Comparison of ENCODE assay signal across 36 cellular contexts in the genomic region with DNA sequence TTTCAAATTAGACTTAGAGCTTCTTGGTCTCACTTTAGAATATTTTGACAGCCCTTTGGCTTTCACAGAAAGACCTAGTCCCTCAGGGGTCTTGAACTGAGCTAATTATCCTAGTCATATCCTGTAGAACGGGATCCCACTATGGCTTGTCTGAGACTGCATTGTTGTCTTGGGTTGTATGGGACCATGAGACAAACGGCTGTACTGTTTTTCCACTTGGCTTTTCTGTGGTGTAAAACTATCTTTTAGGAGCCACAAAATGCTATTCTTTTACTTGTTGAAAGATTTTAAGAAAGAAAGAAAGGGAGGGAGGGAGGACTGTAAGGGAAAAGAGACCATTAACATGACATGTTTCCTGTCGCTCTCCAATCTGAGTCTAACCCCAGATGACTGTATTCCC.
"Had no signal": no experiment of that assay in that cellular context is flagged by ENCODE, and none has a peak within 500 bp of the region (broad histone marks: within the 10 kb centered on the region; RNA-seq: fewer than 3 reads in every experiment).

No MANE protein-coding gene starts in this region.

- H3K9me3 Mint-ChIP-seq: activated CD4-positive, alpha-beta memory T cell treated with anti-CD3 and anti-CD28 coated beads, Interleukin-2, amount 10 ng/mL, durations not matched to agents 7 days and 5 days; activated CD4-positive, alpha-beta T cell treated with anti-CD3 and anti-CD28 coated beads, Interleukin-2, amount 10 ng/mL, durations not matched to agents 7 days and 5 days; activated naive CD4-positive, alpha-beta T cell treated with anti-CD3 and anti-CD28 coated beads for 36 hours; activated naive CD8-positive, alpha-beta T cell treated with anti-CD3 and anti-CD28 coated beads for 36 hours; activated T-cell treated with anti-CD3 and anti-CD28 coated beads, Interleukin-2, amount 50 U/mL, for 24 hours; activated T-cell treated with anti-CD3 and anti-CD28 coated beads, Interleukin-2, amount 50 U/mL, for 72 hours; activated T-helper 1 cell treated with anti-CD3 and anti-CD28 coated beads, Interleukin-12 subunit alpha, Interleukin-12 subunit beta, Interleukin-2, Interleukin-4 antibody, amounts not matched to agents 30 ng/mL and 10 ng/mL and 1 ng/mL, durations not matched to agents 14 hours and 24 hours and 36 hours; activated T-helper 17 cell treated with anti-CD3 and anti-CD28 coated beads, Interleukin-2, amount 50 U/mL, for 72 hours; T-helper 1 cell treated with Interleukin-12 subunit alpha and Interleukin-12 subunit beta and Interleukin-4 antibody, amounts not matched to agents 30 μg/mL and 1 μg/mL, for 36 hours; T-helper 2 cell treated with Interferon-gamma antibody and Interleukin-4, amounts not matched to agents 5 μg/mL and 100 μg/mL, for 36 hours; WTC11 had no signal

- H3K27ac ChIP-seq: adrenal gland, body of pancreas, brain microvascular endothelial cell, breast epithelium, WERI-Rb-1 had no signal

- H3K4me3 ChIP-seq: adrenal gland, body of pancreas, breast epithelium had no signal

- H3K36me3 Mint-ChIP-seq: activated CD8-positive, alpha-beta memory T cell treated with anti-CD3 and anti-CD28 coated beads, Interleukin-2, amount 10 ng/mL, durations not matched to agents 7 days and 5 days; activated naive CD8-positive, alpha-beta T cell treated with anti-CD3 and anti-CD28 coated beads for 36 hours; WTC11 had no signal

- H3K4me3 Mint-ChIP-seq: activated CD4-positive, alpha-beta memory T cell treated with anti-CD3 and anti-CD28 coated beads, Interleukin-2, amount 10 ng/mL, durations not matched to agents 7 days and 5 days; activated CD4-positive, alpha-beta T cell treated with anti-CD3 and anti-CD28 coated beads for 36 hours; activated CD4-positive, alpha-beta T cell treated with anti-CD3 and anti-CD28 coated beads, Interleukin-2, amount 10 ng/mL, durations not matched to agents 7 days and 5 days; activated CD8-positive, alpha-beta memory T cell treated with anti-CD3 and anti-CD28 coated beads, Interleukin-2, amount 10 ng/mL, durations not matched to agents 7 days and 5 days; activated CD8-positive, alpha-beta T cell treated with anti-CD3 and anti-CD28 coated beads, Interleukin-2, amount 10 ng/mL, durations not matched to agents 7 days and 5 days; activated naive CD4-positive, alpha-beta T cell treated with anti-CD3 and anti-CD28 coated beads for 36 hours; activated naive CD8-positive, alpha-beta T cell treated with anti-CD3 and anti-CD28 coated beads for 36 hours; activated T-cell treated with anti-CD3 and anti-CD28 coated beads, Interleukin-2, amount 50 U/mL, for 24 hours; activated T-cell treated with anti-CD3 and anti-CD28 coated beads, Interleukin-2, amount 50 U/mL, for 72 hours; activated T-helper 1 cell treated with anti-CD3 and anti-CD28 coated beads, Interleukin-12 subunit alpha, Interleukin-12 subunit beta, Interleukin-2, Interleukin-4 antibody, amounts not matched to agents 30 ng/mL and 10 ng/mL and 1 ng/mL, durations not matched to agents 14 hours and 24 hours and 36 hours; activated T-helper 17 cell treated with anti-CD3 and anti-CD28 coated beads, Interleukin-2, amount 50 U/mL, for 72 hours; T-helper 1 cell treated with Interleukin-12 subunit alpha and Interleukin-12 subunit beta and Interleukin-4 antibody, amounts not matched to agents 30 μg/mL and 1 μg/mL, for 36 hours; T-helper 2 cell treated with Interferon-gamma antibody and Interleukin-4, amounts not matched to agents 5 μg/mL and 100 μg/mL, for 36 hours; WTC11 had no signal

- ATAC-seq: activated CD4-positive, alpha-beta T cell treated with anti-CD3 and anti-CD28 coated beads for 36 hours; activated CD4-positive, CD25-positive, alpha-beta regulatory T cell treated with anti-CD3 and anti-CD28 coated beads, Interleukin-2, amount 50 U/mL, for 24 hours; activated CD8-positive, alpha-beta memory T cell treated with anti-CD3 and anti-CD28 coated beads, Interleukin-2, amount 10 ng/mL, durations not matched to agents 7 days and 5 days; activated CD8-positive, alpha-beta T cell treated with anti-CD3 and anti-CD28 coated beads, Interleukin-2, amount 10 ng/mL, durations not matched to agents 7 days and 5 days; activated naive CD4-positive, alpha-beta T cell treated with anti-CD3 and anti-CD28 coated beads, Interleukin-2, amount 50 U/mL, for 72 hours; activated T-cell treated with anti-CD3 and anti-CD28 coated beads, Interleukin-2, amount 50 U/mL, for 72 hours; activated T-helper 17 cell treated with anti-CD3 and anti-CD28 coated beads, Interleukin-2, amount 50 U/mL, for 72 hours; body of pancreas; WTC11 had no signal

- H3K4me1 Mint-ChIP-seq: activated CD4-positive, alpha-beta memory T cell treated with anti-CD3 and anti-CD28 coated beads, Interleukin-2, amount 10 ng/mL, durations not matched to agents 7 days and 5 days; activated CD8-positive, alpha-beta memory T cell treated with anti-CD3 and anti-CD28 coated beads, Interleukin-2, amount 10 ng/mL, durations not matched to agents 7 days and 5 days; activated naive CD8-positive, alpha-beta T cell treated with anti-CD3 and anti-CD28 coated beads for 36 hours; activated T-helper 17 cell treated with anti-CD3 and anti-CD28 coated beads, Interleukin-2, amount 50 U/mL, for 72 hours had no signal

- DNase-seq: activated CD4-positive, alpha-beta memory T cell treated with anti-CD3 and anti-CD28 coated beads, Interleukin-2, amount 10 ng/mL, durations not matched to agents 7 days and 5 days; activated CD4-positive, alpha-beta T cell treated with anti-CD3 and anti-CD28 coated beads for 1 hour; activated CD4-positive, alpha-beta T cell treated with anti-CD3 and anti-CD28 coated beads for 36 hours; activated CD4-positive, alpha-beta T cell treated with anti-CD3 and anti-CD28 coated beads for 48 hours; activated CD4-positive, alpha-beta T cell treated with anti-CD3 and anti-CD28 coated beads, Interleukin-2, amount 10 ng/mL, durations not matched to agents 7 days and 5 days; activated CD4-positive, alpha-beta T cell treated with anti-CD3 and anti-CD28 coated beads, Interleukin-2, amount 50 U/mL, for 48 hours; activated CD4-positive, CD25-positive, alpha-beta regulatory T cell; activated CD8-positive, alpha-beta memory T cell treated with anti-CD3 and anti-CD28 coated beads for 24 hours; activated CD8-positive, alpha-beta memory T cell treated with anti-CD3 and anti-CD28 coated beads, Interleukin-2, amount 10 ng/mL, durations not matched to agents 7 days and 5 days; activated CD8-positive, alpha-beta memory T cell treated with anti-CD3 and anti-CD28 coated beads, Interleukin-2, amount 50 U/mL, for 48 hours; activated CD8-positive, alpha-beta T cell treated with anti-CD3 and anti-CD28 coated beads, Interleukin-2, amount 10 ng/mL, durations not matched to agents 7 days and 5 days; activated effector memory CD4-positive, alpha-beta T cell treated with anti-CD3 and anti-CD28 coated beads, Interleukin-2, amount 50 U/mL, for 16 hours; activated gamma-delta T cell treated with Interleukin-2 at 50 U/mL for 16 hours; activated naive CD4-positive, alpha-beta T cell; activated naive CD4-positive, alpha-beta T cell treated with anti-CD3 and anti-CD28 coated beads for 36 hours; activated naive CD4-positive, alpha-beta T cell treated with anti-CD3 and anti-CD28 coated beads, Interleukin-2, amount 50 U/mL, for 16 hours; activated naive CD8-positive, alpha-beta T cell treated with anti-CD3 and anti-CD28 coated beads for 36 hours; activated T-cell treated with anti-CD3 and anti-CD28 coated beads, Interleukin-2, amount 50 U/mL, for 24 hours; activated T-cell treated with anti-CD3 and anti-CD28 coated beads, Interleukin-2, amount 50 U/mL, for 72 hours; adrenal gland; amniotic stem cell; aorta; body of pancreas; brain microvascular endothelial cell; central memory CD4-positive, alpha-beta T cell; T-helper 2 cell; T-helper 9 cell; WERI-Rb-1 had no signal

- H3K27me3 Mint-ChIP-seq: activated CD4-positive, alpha-beta memory T cell treated with anti-CD3 and anti-CD28 coated beads, Interleukin-2, amount 10 ng/mL, durations not matched to agents 7 days and 5 days; activated CD8-positive, alpha-beta memory T cell treated with anti-CD3 and anti-CD28 coated beads, Interleukin-2, amount 10 ng/mL, durations not matched to agents 7 days and 5 days; activated naive CD8-positive, alpha-beta T cell treated with anti-CD3 and anti-CD28 coated beads for 36 hours; activated T-cell treated with anti-CD3 and anti-CD28 coated beads, Interleukin-2, amount 50 U/mL, for 24 hours had no signal

- H3K27ac Mint-ChIP-seq: activated CD4-positive, alpha-beta memory T cell treated with anti-CD3 and anti-CD28 coated beads, Interleukin-2, amount 10 ng/mL, durations not matched to agents 7 days and 5 days; activated CD4-positive, alpha-beta T cell treated with anti-CD3 and anti-CD28 coated beads for 36 hours; activated CD4-positive, alpha-beta T cell treated with anti-CD3 and anti-CD28 coated beads, Interleukin-2, amount 10 ng/mL, durations not matched to agents 7 days and 5 days; activated CD8-positive, alpha-beta memory T cell treated with anti-CD3 and anti-CD28 coated beads, Interleukin-2, amount 10 ng/mL, durations not matched to agents 7 days and 5 days; activated CD8-positive, alpha-beta T cell treated with anti-CD3 and anti-CD28 coated beads, Interleukin-2, amount 10 ng/mL, durations not matched to agents 7 days and 5 days; activated naive CD4-positive, alpha-beta T cell treated with anti-CD3 and anti-CD28 coated beads for 36 hours; activated naive CD4-positive, alpha-beta T cell treated with anti-CD3 and anti-CD28 coated beads, Interleukin-2, amount 50 U/mL, for 72 hours; activated naive CD8-positive, alpha-beta T cell treated with anti-CD3 and anti-CD28 coated beads for 36 hours; activated T-cell treated with anti-CD3 and anti-CD28 coated beads, Interleukin-2, amount 50 U/mL, for 24 hours; activated T-cell treated with anti-CD3 and anti-CD28 coated beads, Interleukin-2, amount 50 U/mL, for 72 hours; activated T-helper 1 cell treated with anti-CD3 and anti-CD28 coated beads, Interleukin-12 subunit alpha, Interleukin-12 subunit beta, Interleukin-2, Interleukin-4 antibody, amounts not matched to agents 30 ng/mL and 10 ng/mL and 1 ng/mL, durations not matched to agents 14 hours and 24 hours and 36 hours; activated T-helper 17 cell treated with anti-CD3 and anti-CD28 coated beads, Interleukin-2, amount 50 U/mL, for 72 hours; T-helper 1 cell treated with Interleukin-12 subunit alpha and Interleukin-12 subunit beta and Interleukin-4 antibody, amounts not matched to agents 30 μg/mL and 1 μg/mL, for 36 hours; T-helper 2 cell treated with Interferon-gamma antibody and Interleukin-4, amounts not matched to agents 5 μg/mL and 100 μg/mL, for 36 hours; WTC11 had no signal

- H3K9me3 ChIP-seq: adrenal gland, body of pancreas, breast epithelium had no signal

- H3K4me1 ChIP-seq: adrenal gland, body of pancreas had no signal

- H3K36me3 ChIP-seq: adrenal gland, brain microvascular endothelial cell, breast epithelium, WERI-Rb-1 had no signal
